In the genomic region with DNA sequence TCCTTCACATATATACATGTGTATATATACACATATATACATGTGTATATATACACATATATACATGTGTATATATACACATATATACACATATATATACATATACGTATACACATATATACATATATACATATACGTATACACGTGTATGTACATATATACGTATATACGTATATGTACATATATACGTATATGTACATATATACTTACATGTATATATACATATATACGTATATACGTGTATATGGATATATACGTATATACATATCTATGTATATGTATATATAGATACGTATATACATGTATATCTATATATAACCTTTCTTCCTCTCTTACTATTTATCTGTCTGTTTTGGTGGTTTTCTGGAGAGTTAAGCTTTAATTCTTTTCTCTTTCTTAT, we compare ENCODE assay signal across 31 cellular contexts.
"Had no signal": no experiment of that assay in that cellular context is flagged by ENCODE, and none has a peak within 500 bp of the region (broad histone marks: within the 10 kb centered on the region; RNA-seq: fewer than 3 reads in every experiment).

No MANE protein-coding gene starts in this region.

- DNase-seq: activated CD4-positive, alpha-beta memory T cell treated with anti-CD3 and anti-CD28 coated beads, Interleukin-2, amount 10 ng/mL, durations not matched to agents 7 days and 5 days; activated CD4-positive, alpha-beta T cell treated with anti-CD3 and anti-CD28 coated beads for 36 hours; activated CD4-positive, alpha-beta T cell treated with anti-CD3 and anti-CD28 coated beads, Interleukin-2, amount 10 ng/mL, durations not matched to agents 24 days and 14 days; activated CD4-positive, alpha-beta T cell treated with anti-CD3 and anti-CD28 coated beads, Interleukin-2, amount 50 U/mL, for 4 hours; activated CD4-positive, CD25-positive, alpha-beta regulatory T cell; activated CD4-positive, CD25-positive, alpha-beta regulatory T cell treated with anti-CD3 and anti-CD28 coated beads, Interleukin-2, amount 50 U/mL, for 72 hours; activated CD8-positive, alpha-beta memory T cell treated with anti-CD3 and anti-CD28 coated beads, Interleukin-2, amount 50 U/mL, for 48 hours; activated effector memory CD4-positive, alpha-beta T cell treated with Interleukin-2 at 50 U/mL for 16 hours; activated gamma-delta T cell treated with Interleukin-2 at 50 U/mL for 16 hours; activated naive CD4-positive, alpha-beta T cell treated with anti-CD3 and anti-CD28 coated beads, Interleukin-2, amount 50 U/mL, for 16 hours; activated naive CD4-positive, alpha-beta T cell treated with Interleukin-2 at 50 U/mL for 16 hours; activated T-cell treated with anti-CD3 and anti-CD28 coated beads for 4 hours; activated T-cell treated with anti-CD3 and anti-CD28 coated beads, Interleukin-2, amount 50 U/mL, for 24 hours; activated T-cell treated with anti-CD3 and anti-CD28 coated beads, Interleukin-2, amount 50 U/mL, for 72 hours; amniotic stem cell; anterior cingulate cortex; brain microvascular endothelial cell; cortex of kidney; dermis blood vessel endothelial cell; effector CD4-positive, alpha-beta T cell; effector memory CD8-positive, alpha-beta T cell; esophagus squamous epithelium; foreskin melanocyte; head of caudate nucleus; hippocampal formation; T-helper 17 cell; T1000 had no signal

- H3K9me3 ChIP-seq: esophagus squamous epithelium had no signal

- FAIRE-seq: astrocyte, bronchial epithelial cell, endothelial cell of umbilical vein had no signal

- H3K4me1 ChIP-seq: esophagus squamous epithelium had no signal

- H3K36me3 ChIP-seq: brain microvascular endothelial cell had no signal

- H3K4me3 ChIP-seq: esophagus squamous epithelium had no signal

- ATAC-seq: activated CD4-positive, alpha-beta T cell treated with anti-CD3 and anti-CD28 coated beads for 36 hours; activated T-cell treated with anti-CD3 and anti-CD28 coated beads, Interleukin-2, amount 50 U/mL, for 72 hours; effector memory CD8-positive, alpha-beta T cell; T-helper 17 cell had no signal

- H3K27ac ChIP-seq: brain microvascular endothelial cell, epithelial cell of prostate, esophagus squamous epithelium had no signal
